14 cellular contexts compared by ENCODE assay signal in the genomic region with DNA sequence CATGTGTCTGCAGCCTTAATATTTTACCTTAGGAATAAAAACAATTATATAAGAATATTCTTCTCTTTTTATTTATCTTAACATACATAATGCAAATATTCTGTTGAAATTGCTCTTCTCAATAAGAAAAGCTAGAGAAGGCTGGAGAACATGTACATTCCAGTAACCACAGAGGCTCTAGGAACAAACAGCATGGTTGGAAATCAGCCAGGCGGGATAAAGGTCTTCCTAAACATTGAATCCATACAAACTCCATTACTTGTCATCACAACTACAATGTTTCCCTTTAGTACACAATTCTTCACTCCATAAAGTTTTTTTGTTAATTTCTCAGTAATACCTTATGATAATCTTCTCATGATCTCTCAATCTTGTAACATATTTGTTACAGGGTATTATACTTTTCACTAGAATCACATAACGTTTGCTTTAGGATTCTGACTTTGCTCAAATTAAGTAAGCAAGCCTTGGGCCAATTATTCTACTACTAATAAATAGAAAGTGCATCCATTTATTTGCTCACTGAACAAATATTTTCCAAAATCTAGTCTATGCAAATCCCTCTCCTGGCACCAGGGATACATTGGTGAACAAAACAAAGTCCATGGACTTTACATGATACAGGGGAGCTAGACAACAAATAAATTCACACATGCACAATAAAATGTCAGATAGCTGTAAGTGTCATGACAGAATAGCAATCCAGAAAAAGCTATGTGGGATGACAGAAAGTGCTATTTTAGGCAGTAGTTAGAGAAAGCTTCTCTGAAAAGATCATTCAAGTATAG.
A peak's percentile ranks its signal among the peaks of the same experiment; 100 is the strongest.
DNase-seq lines count a peak whose midpoint lies in the region; ATAC-seq and TF ChIP-seq lines count a peak whose summit lies in the region.
"Had no signal": no experiment of that assay in that cellular context is flagged by ENCODE, and none has a peak within 500 bp of the region (broad histone marks: within the 10 kb centered on the region; RNA-seq: fewer than 3 reads in every experiment).

No MANE protein-coding gene starts in this region.

- DNase-seq in SJCRH30 (peak; percentile 46 to 61), fibroblast of mammary gland (ENCODE audit: low read depth) (peak; percentile 48), left lobe of liver (ENCODE audit: low spot score) (no peak), MM.1S (no peak), NCI-H1417 treated with DMSO at 0.1 percent for 48 hours (lab: John Stamatoyannopoulos, UW) (no peak), D341Med (ENCODE audit: low spot score) (no peak)
- DNase-seq in stimulated activated CD4-positive, alpha-beta T cell treated with anti-CD3 and anti-CD28 coated beads, Interleukin-15, amount 100 ng/mL, for 24 hours: no peak
- DNase-seq: DMS153, Kasumi-1, NCI-H1105 treated with DMSO at 0.1 percent for 48 hours, NCI-H187, PC-9 had no signal

- H3F3A ChIP-seq in MM.1S (ENCODE audit: insufficient read depth, low read length): no peaks in the 10 kb centered on the region

- peaks cover 56% of the 10 kb centered on the region for H3K4me1 ChIP-seq in SJCRH30
- no peaks in the 10 kb centered on the region for H3K4me1 ChIP-seq in MM.1S (ENCODE audit: low read length)

- H3K9me3 ChIP-seq in SJCRH30 (replicated peaks): peaks cover 27% of the 10 kb centered on the region
- no peaks in the 10 kb centered on the region for H3K9me3 ChIP-seq in MM.1S (replicated peaks; ENCODE audit: insufficient read depth, low read length)

- H3K36me3 ChIP-seq in SJCRH30: no peaks in the 10 kb centered on the region
- H3K36me3 ChIP-seq in MM.1S (replicated peaks; ENCODE audit: insufficient read depth, low read length): no peaks in the 10 kb centered on the region

- H3K27ac ChIP-seq in 22Rv1: peak overlapping the region; percentile 44
- H3K27ac ChIP-seq in SJCRH30: peak overlapping the region; percentile 74; the same call in 1 of the 2 replicates
- no peak overlapping the region for H3K27ac ChIP-seq in MM.1S (ENCODE audit: low read length)
- H3K27ac ChIP-seq: C4-2B, PC-9 had no signal

- no peak overlapping the region for H3K9ac ChIP-seq in MM.1S (ENCODE audit: low read length)

- ATAC-seq in left lobe of liver: peak; percentile 41

- H3K27me3 ChIP-seq in SJCRH30 (no peaks in the 10 kb centered on the region), MM.1S (replicated peaks; ENCODE audit: insufficient read depth, low read length) (no peaks in the 10 kb centered on the region)

- no peaks in the 10 kb centered on the region for H3K9me2 ChIP-seq in MM.1S (replicated peaks; ENCODE audit: insufficient read depth, low read length)

- no peak overlapping the region for H2AFZ ChIP-seq in MM.1S (ENCODE audit: low read length)
- H2AFZ ChIP-seq: PC-9 had no signal

- no peak overlapping the region for H3K4me2 ChIP-seq in MM.1S (ENCODE audit: low read depth, low read length)
- H3K4me2 ChIP-seq: PC-9 had no signal

- no peak overlapping the region for H3K4me3 ChIP-seq in SJCRH30
- no peak overlapping the region for H3K4me3 ChIP-seq in fibroblast of mammary gland (ENCODE audit: control insufficient read depth, low read depth, low read length)
- H3K4me3 ChIP-seq in MM.1S (ENCODE audit: low read length): no peak overlapping the region
- H3K4me3 ChIP-seq: PC-9 had no signal

- TF ChIP-seq CTCF in 22Rv1 (IDR thresholded peaks at IDR 0.05) (no peak), fibroblast of mammary gland (conservative IDR thresholded peaks at IDR 0.05; ENCODE audit: control insufficient read depth, insufficient read depth, low read depth, low read length) (no peak), MM.1S (IDR thresholded peaks at IDR 0.05; ENCODE audit: low read length) (no peak)

- H3K79me2 ChIP-seq in MM.1S (ENCODE audit: low read length): no peaks in the 10 kb centered on the region

- no peaks in the 10 kb centered on the region for H4K20me1 ChIP-seq in MM.1S (ENCODE audit: insufficient read depth, low read length)

Comparison
In these comparisons a context has a peak if more than half of its experiments do, and no peak if none do; other contexts are left out.
1. DNase-seq: peak in SJCRH30 (2 of 2) and fibroblast of mammary gland (single experiment); none in left lobe of liver (single experiment), MM.1S (single experiment), NCI-H1417 treated with DMSO at 0.1 percent for 48 hours (single experiment), stimulated activated CD4-positive, alpha-beta T cell treated with anti-CD3 and anti-CD28 coated beads, Interleukin-15, amount 100 ng/mL, for 24 hours (single experiment) and D341Med (single experiment).